ENCODE assay signal across 13 cellular contexts in the genomic region with DNA sequence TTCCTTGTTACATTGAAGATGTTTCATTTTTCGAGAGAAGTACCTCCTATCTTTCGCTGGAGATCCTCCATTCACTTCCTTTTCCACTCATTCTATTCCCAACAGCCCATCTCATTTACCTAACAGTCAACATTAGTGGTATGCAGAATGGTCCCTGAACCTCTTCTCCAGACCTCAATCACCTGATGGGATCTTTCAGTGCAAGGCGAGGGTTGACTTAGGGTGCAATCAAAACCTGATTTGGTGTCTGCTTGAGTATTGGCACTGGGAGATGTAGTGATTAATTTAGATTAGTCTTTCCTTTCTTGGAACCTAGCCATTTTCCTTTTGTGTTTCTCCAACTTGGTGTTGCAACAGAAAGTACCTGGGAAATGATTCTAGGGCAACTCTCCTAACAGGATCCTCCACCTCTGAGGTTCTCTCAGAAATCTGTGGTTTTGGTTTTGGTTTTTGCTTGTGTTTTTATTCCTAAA. TPM values are rescaled to one million over a fixed set of nuclear protein-coding genes. Genes with fewer than 3 reads are reported as not detected.
A peak's percentile ranks its signal among the peaks of the same experiment; 100 is the strongest.
DNase-seq lines count a peak whose midpoint lies in the region; ATAC-seq, FAIRE-seq and TF ChIP-seq lines count a peak whose summit lies in the region.
"Had no signal": no experiment of that assay in that cellular context is flagged by ENCODE, and none has a peak within 500 bp of the region (broad histone marks: within the 10 kb centered on the region; RNA-seq: fewer than 3 reads in every experiment).

No MANE protein-coding gene starts in this region.

- dilution Hi-C loops in mammary epithelial cell (cut with HindIII; ENCODE audit: low sequenced_read_pairs): no loop called here

- no TSS peak for BruUV-seq in mammary epithelial cell (replicated peaks; lab: Mats Ljungman, UMichigan)

- H3F3A ChIP-seq in OCI-LY1 (ENCODE audit: insufficient read depth, low read length): peaks cover 9% of the 10 kb centered on the region; the same call in 1 of the 2 replicates

- H3K79me2 ChIP-seq in OCI-LY1 (ENCODE audit: insufficient read depth, low read length) (no peaks in the 10 kb centered on the region), mammary epithelial cell (ENCODE audit: insufficient read depth, low read length) (no peaks in the 10 kb centered on the region)

- DNase-seq in activated naive CD4-positive, alpha-beta T cell treated with anti-CD3 and anti-CD28 coated beads, Interleukin-2, amount 50 U/mL, for 72 hours (ENCODE audit: low spot score in 2 of 2): no peak
- no peak for DNase-seq in activated naive CD4-positive, alpha-beta T cell treated with anti-CD3 and anti-CD28 coated beads, Interleukin-2, amount 50 U/mL, for 16 hours
- DNase-seq in mammary epithelial cell (peak; percentile 74), psoas muscle (no peak), urothelium cell line (ENCODE audit: low spot score) (no peak), T-helper 2 cell (no peak)
- DNase-seq: BE2C, NCI-H446, SJCRH30, WERI-Rb-1 had no signal

- CTCF ChIA-PET in mammary epithelial cell (lab: Charles Lee; ENCODE audit: low non-redundant PET): no interaction called here

- TF ChIP-seq CTCF in OCI-LY1 (IDR thresholded peaks at IDR 0.05; ENCODE audit: low read length) (no peak), mammary epithelial cell (conservative IDR thresholded peaks at IDR 0.05 in 1 of 2, IDR thresholded peaks at IDR 0.05 in 1 of 2; ENCODE audit: extremely low read depth in 1 of 2, insufficient read depth in 1 of 2, low read depth in 1 of 2, low read length in 2 of 2) (no peak), psoas muscle (IDR thresholded peaks at IDR 0.05) (no peak)

- H3K4me2 ChIP-seq in OCI-LY1 (ENCODE audit: low read length): peak overlapping the region; percentile 32; the same call in 1 of the 2 replicates
- no peak overlapping the region for H3K4me2 ChIP-seq in mammary epithelial cell (ENCODE audit: insufficient read depth, low read depth, low read length)

- H3K27ac Mint-ChIP-seq in activated naive CD4-positive, alpha-beta T cell treated with anti-CD3 and anti-CD28 coated beads, Interleukin-2, amount 50 U/mL, for 72 hours: peak overlapping the region; percentile 33 to 71

- H3K4me1 ChIP-seq in OCI-LY1 (ENCODE audit: insufficient read depth, low read length, severe bottlenecking) (peaks cover 13% of the 10 kb centered on the region), mammary epithelial cell (ENCODE audit: insufficient read depth, low read length) (no peaks in the 10 kb centered on the region), psoas muscle (no peaks in the 10 kb centered on the region)
- H3K4me1 ChIP-seq: BE2C, SJCRH30 had no signal

- H4K20me1 ChIP-seq in OCI-LY1 (ENCODE audit: insufficient read depth, low read length) (no peaks in the 10 kb centered on the region), mammary epithelial cell (ENCODE audit: insufficient read depth, low read length) (peaks cover 2% of the 10 kb centered on the region)

- H2AFZ ChIP-seq in OCI-LY1 (ENCODE audit: low read length) (no peak overlapping the region), mammary epithelial cell (ENCODE audit: low read depth, low read length) (no peak overlapping the region)

- H3K9me3 Mint-ChIP-seq in activated naive CD4-positive, alpha-beta T cell treated with anti-CD3 and anti-CD28 coated beads, Interleukin-2, amount 50 U/mL, for 72 hours: no peaks in the 10 kb centered on the region

- H3K36me3 Mint-ChIP-seq in activated naive CD4-positive, alpha-beta T cell treated with anti-CD3 and anti-CD28 coated beads, Interleukin-2, amount 50 U/mL, for 72 hours: peaks cover 0 to 6% of the 10 kb centered on the region in 2 donors

- no peaks in the 10 kb centered on the region for H3K9me2 ChIP-seq in OCI-LY1 (ENCODE audit: low read depth, low read length)

- H3K4me3 ChIP-seq in OCI-LY1 (ENCODE audit: low read depth, low read length, poor library complexity, severe bottlenecking) (no peak overlapping the region), mammary epithelial cell (replicated peaks in 1 of 3; ENCODE audit: insufficient read depth in 1 of 3, low read depth in 2 of 3, low read length in 3 of 3) (no peak overlapping the region), psoas muscle (no peak overlapping the region)
- H3K4me3 ChIP-seq: esophagus muscularis mucosa, SJCRH30 had no signal

- in situ Hi-C loops in mammary epithelial cell (cut with MboI; ENCODE audit: low sequenced_read_pairs in 2 of 2): no loop called here

- intact Hi-C loops in mammary epithelial cell (cut with micrococcal nuclease): loop anchor here (1.0 kb wide), 1 partner anchor 90 kb away; no protein-coding TSS in a partner anchor
- intact Hi-C loops in psoas muscle (cut with DNase I): no loop called here

- no peaks in the 10 kb centered on the region for H3K9me3 ChIP-seq in OCI-LY1 (ENCODE audit: low read length)
- no peaks in the 10 kb centered on the region for H3K9me3 ChIP-seq in mammary epithelial cell (replicated peaks; ENCODE audit: insufficient read depth, low read length)
- no peaks in the 10 kb centered on the region for H3K9me3 ChIP-seq in psoas muscle
- H3K9me3 ChIP-seq: BE2C, esophagus muscularis mucosa, SJCRH30 had no signal

- no peak overlapping the region for H3K27ac ChIP-seq in OCI-LY1 (ENCODE audit: low read depth, low read length, poor library complexity, severe bottlenecking)
- no peak overlapping the region for H3K27ac ChIP-seq in mammary epithelial cell (ENCODE audit: insufficient read depth, low read depth, low read length)
- H3K27ac ChIP-seq in psoas muscle: no peak overlapping the region
- H3K27ac ChIP-seq: esophagus muscularis mucosa, SJCRH30, WERI-Rb-1 had no signal

- FAIRE-seq in urothelium cell line (lab: Jason Lieb, UNC): no peak

- peaks cover 31% of the 10 kb centered on the region for H3K36me3 ChIP-seq in OCI-LY1 (ENCODE audit: insufficient read depth, low read length)
- H3K36me3 ChIP-seq in mammary epithelial cell (ENCODE audit: insufficient read depth, low read length): peaks cover 13% of the 10 kb centered on the region
- peaks cover 0 to 35% of the 10 kb centered on the region in 2 donors for H3K36me3 ChIP-seq in psoas muscle (ENCODE audit: insufficient read depth in 1 of 2, low read depth in 1 of 2)

- H3K27me3 ChIP-seq in OCI-LY1 (ENCODE audit: insufficient read depth, low read length) (no peaks in the 10 kb centered on the region), mammary epithelial cell (ENCODE audit: insufficient read depth, low read length) (no peaks in the 10 kb centered on the region), psoas muscle (ENCODE audit: insufficient read depth in 3 of 3, low read length in 2 of 3) (no peaks in the 10 kb centered on the region)
- H3K27me3 ChIP-seq: BE2C, esophagus muscularis mucosa, SJCRH30 had no signal

- ATAC-seq in activated naive CD4-positive, alpha-beta T cell treated with anti-CD3 and anti-CD28 coated beads, Interleukin-2, amount 50 U/mL, for 72 hours: peak in 1 of 2 donors; percentile 5
- peak in 3 of 4 donors; percentile 17 to 22 (median 18) for ATAC-seq in psoas muscle
- no peak for ATAC-seq in HG02870 (IDR thresholded peaks at IDR 0.05; ENCODE audit: unreplicated experiment)

- 65% methylated on average over 3 of the region's 3 CpGs for WGBS in mammary epithelial cell (ENCODE audit: low coverage, missing lambda C conversion rate)
- WGBS in psoas muscle, 3 donors: 69 to 83% (median 78%) methylated on average over 3 of the region's 3 CpGs

- H3K9ac ChIP-seq in OCI-LY1 (ENCODE audit: low read length) (no peak overlapping the region), mammary epithelial cell (ENCODE audit: insufficient read depth, low read length) (no peak overlapping the region)

RNA-seq across cellular contexts. Expression of a gene that starts 18.4 kb away (rescaled TPM):
- 100 to 1,000 TPM; 248 to 259 TPM for total RNA-seq in activated naive CD4-positive, alpha-beta T cell treated with anti-CD3 and anti-CD28 coated beads, Interleukin-2, amount 50 U/mL, for 72 hours
- 100 to 1,000 TPM; 230 to 247 TPM for total RNA-seq in mammary epithelial cell
- polyA plus RNA-seq in mammary epithelial cell: 66.2 TPM
- 111 TPM for polyA minus RNA-seq in mammary epithelial cell
- 100 to 1,000 TPM; 153 to 408 (median 295) TPM for total RNA-seq in psoas muscle
- polyA plus RNA-seq in psoas muscle: 100 to 1,000 TPM in 2 of 3 donors, 10 to 100 TPM in 1; 83.1 to 256 (median 102) TPM
